Comparison of ENCODE assay signal across 8 cellular contexts in genomic region chr4:99947608-99948007, GRCh38. TPM values are rescaled to one million over a fixed set of nuclear protein-coding genes. Genes with fewer than 3 reads are reported as not detected.
DNase-seq lines count a peak whose midpoint lies in the region; ATAC-seq and TF ChIP-seq lines count a peak whose summit lies in the region.

No MANE protein-coding gene starts in this region.

- no peak overlapping the region for H3K4me3 Mint-ChIP-seq in WTC11

- H3K27me3 Mint-ChIP-seq in WTC11 (ENCODE audit: low read depth), result no peaks in the 10 kb centered on the region

- H3K36me3 Mint-ChIP-seq in WTC11, result peaks cover 3% of the 10 kb centered on the region; the same call in 1 of the 2 replicates

- CTCF ChIA-PET in WTC11 (lab: Charles Lee), result interaction anchor here (1.4 kb wide), 1 partner anchor 146 kb away, joined by 4 read pairs; no protein-coding TSS in a partner anchor

- H3K9me3 Mint-ChIP-seq in WTC11, result no peaks in the 10 kb centered on the region

- H3K4me3 ChIP-seq in iPS-18c (ENCODE audit: insufficient read depth, low read depth, low read length), result peak overlapping the region; percentile 74

- TF ChIP-seq CTCF in WTC11 (IDR thresholded peaks at IDR 0.05), result no peak

- DNase-seq in NCI-H82 (lab: John Stamatoyannopoulos, UW), result peak; percentile 7
- no peak for DNase-seq in NCI-H82 treated with DMSO at 0.1 percent for 48 hours (lab: John Stamatoyannopoulos, UW; ENCODE audit: unreplicated experiment)
- DNase-seq in WTC11 (ENCODE audit: low spot score), result no peak
- peak; percentile 23 for DNase-seq in superior temporal gyrus (ENCODE audit: extremely low spot score)
- no peak for DNase-seq in effector CD8-positive, alpha-beta T cell (lab: John Stamatoyannopoulos, UW)
- no peak for DNase-seq in D341Med (ENCODE audit: low spot score)
- DNase-seq in NCI-H2081 (lab: John Stamatoyannopoulos, UW), result no peak

- H3K27ac Mint-ChIP-seq in WTC11, result peak overlapping the region; percentile 98

- H3K4me1 Mint-ChIP-seq in WTC11, result peaks cover 26% of the 10 kb centered on the region

- H3K9me3 ChIP-seq in iPS-18c (ENCODE audit: control insufficient read depth, insufficient read depth, low read length), result no peaks in the 10 kb centered on the region

- POLR2A ChIA-PET in WTC11 (lab: Charles Lee), result interaction anchor here (2.0 kb wide), 1 partner anchor 53 kb away, joined by 10 read pairs; the partner anchor contains the start of gene LAMTOR3

- ATAC-seq in WTC11, result no peak

TF ChIP-seq in WTC11, 78 proteins besides CTCF, POLR2A, EP300 and RAD21:
- TF ChIP-seq ZMAT4 (CRISPR knock-in tag; IDR thresholded peaks at IDR 0.05), result no peak
- TF ChIP-seq ZNF416 (CRISPR knock-in tag; IDR thresholded peaks at IDR 0.05), result peak; percentile 62; the same call in 1 of the 2 replicates

RNA-seq across cellular contexts. Expression of gene DNAJB14, which starts 1.2 kb away (rescaled TPM):
- total RNA-seq in WTC11 (2021), result 35.5 to 40.4 TPM (median 39.9 TPM) in 3 replicates

RNA-seq across cellular contexts. Expression of gene H2AZ1, which starts 2.5 kb away (rescaled TPM):
- 657 to 684 TPM (median 668 TPM) in 3 replicates for total RNA-seq in WTC11 (2021)

RNA-seq across cellular contexts. Expression of gene LAMTOR3, which starts 53.4 kb away (rescaled TPM):
- 21.2 to 25.5 TPM (median 24.4 TPM) in 3 replicates for total RNA-seq in WTC11 (2021)

Comparison
In these comparisons a context has a peak if more than half of its experiments do, and no peak if none do; other contexts are left out.
1. DNase-seq: peak in NCI-H82 (single experiment) and superior temporal gyrus (single experiment); none in NCI-H82 treated with DMSO at 0.1 percent for 48 hours (single experiment), WTC11 (single experiment), effector CD8-positive, alpha-beta T cell (single experiment), D341Med (single experiment) and NCI-H2081 (0 of 2).